21 cellular contexts compared by ENCODE assay signal in genomic region chr16:9870962-9871361, GRCh38.
"Had no signal": no experiment of that assay in that cellular context is flagged by ENCODE, and none has a peak within 500 bp of the region (broad histone marks: within the 10 kb centered on the region; RNA-seq: fewer than 3 reads in every experiment).

No MANE protein-coding gene starts in this region.

- H3K27ac Mint-ChIP-seq: naive B cell; nephron; stimulated activated memory B cell treated with anti-CD40 and anti-IgM and Interleukin-4, amounts not matched to agents 10 μg/mL and 1 μg/mL and 100 μg/mL, for 72 hours had no signal

- H3K4me1 Mint-ChIP-seq: naive B cell; nephron; stimulated activated memory B cell treated with anti-CD40 and anti-IgM and Interleukin-4, amounts not matched to agents 10 μg/mL and 1 μg/mL and 100 μg/mL, for 72 hours; stimulated activated naive CD8-positive, alpha-beta T cell treated with anti-CD3 and anti-CD28 coated beads, Interleukin-15, amount 100 ng/mL, for 72 hours had no signal

- H3K27me3 Mint-ChIP-seq: stimulated activated naive CD8-positive, alpha-beta T cell treated with anti-CD3 and anti-CD28 coated beads, Interleukin-15, amount 100 ng/mL, for 72 hours had no signal

- H3K4me1 ChIP-seq: psoas muscle, spleen, testis, tibial nerve, upper lobe of right lung, vagina had no signal

- H3K36me3 ChIP-seq: heart right ventricle, neutrophil, spleen, tibial nerve, upper lobe of right lung, vagina had no signal

- H3K27ac ChIP-seq: neutrophil, psoas muscle, spleen, testis, tibial nerve, upper lobe of right lung, vagina had no signal

- ATAC-seq: heart right ventricle; left ventricle myocardium superior; psoas muscle; sciatic nerve; stimulated activated memory B cell treated with anti-CD40 and anti-IgM and Interleukin-4, amounts not matched to agents 10 μg/mL and 1 μg/mL and 100 μg/mL, for 72 hours; stimulated activated naive CD8-positive, alpha-beta T cell treated with anti-CD3 and anti-CD28 coated beads, Interleukin-15, amount 100 ng/mL, for 72 hours; upper lobe of right lung had no signal

- H3K9me3 ChIP-seq: heart right ventricle, neutrophil, psoas muscle, spleen, testis, upper lobe of right lung, vagina had no signal

- H3K4me3 Mint-ChIP-seq: nephron; stimulated activated memory B cell treated with anti-CD40 and anti-IgM and Interleukin-4, amounts not matched to agents 10 μg/mL and 1 μg/mL and 100 μg/mL, for 72 hours; stimulated activated naive CD8-positive, alpha-beta T cell treated with anti-CD3 and anti-CD28 coated beads, Interleukin-15, amount 100 ng/mL, for 72 hours had no signal

- H3K27me3 ChIP-seq: heart right ventricle, neutrophil, testis, tibial nerve, upper lobe of right lung, vagina had no signal

- H3K9me3 Mint-ChIP-seq: nephron; stimulated activated memory B cell treated with anti-CD40 and anti-IgM and Interleukin-4, amounts not matched to agents 10 μg/mL and 1 μg/mL and 100 μg/mL, for 72 hours; stimulated activated naive CD8-positive, alpha-beta T cell treated with anti-CD3 and anti-CD28 coated beads, Interleukin-15, amount 100 ng/mL, for 72 hours had no signal

- H3K36me3 Mint-ChIP-seq: naive B cell; stimulated activated memory B cell treated with anti-CD40 and anti-IgM and Interleukin-4, amounts not matched to agents 10 μg/mL and 1 μg/mL and 100 μg/mL, for 72 hours had no signal

- DNase-seq: effector memory CD4-positive, alpha-beta T cell; heart right ventricle; hypothalamus; left ventricle myocardium superior; mesendoderm; naive B cell; psoas muscle; spleen; stimulated activated CD4-positive, alpha-beta T cell treated with anti-CD3 and anti-CD28 coated beads, Interleukin-15, amount 100 ng/mL, for 24 hours; stimulated activated CD4-positive, alpha-beta T cell treated with anti-CD3 and anti-CD28 coated beads, Interleukin-1b, Interleukin-23, amount 100 ng/mL, for 48 hours; stimulated activated CD4-positive, alpha-beta T cell treated with anti-CD3 and anti-CD28 coated beads, Interleukin-4, amount 100 ng/mL, for 24 hours; stimulated activated naive CD8-positive, alpha-beta T cell treated with anti-CD3 and anti-CD28 coated beads, Interleukin-15, amount 100 ng/mL, for 72 hours; testis; upper lobe of right lung had no signal

- H3K4me3 ChIP-seq: heart right ventricle, lung, psoas muscle, spleen, testis, tibial nerve, upper lobe of right lung, vagina had no signal
